1 cellular context compared by ENCODE assay signal in genomic region chrX:40012039-40012799, GRCh38.
TF ChIP-seq lines count a peak whose summit lies in the region.

No MANE protein-coding gene starts in this region.

TF ChIP-seq in HepG2, 621 proteins besides CTCF, POLR2A, EP300 and RAD21 (continued from another document and continues in another):
- no peak for TF ChIP-seq IRF1 (CRISPR knock-in tag; IDR thresholded peaks at IDR 0.05; ENCODE audit: low read depth)
- peak; percentile 19; the same call in 1 of the 2 replicates for TF ChIP-seq TFDP2 (CRISPR knock-in tag; IDR thresholded peaks at IDR 0.05)
- TF ChIP-seq PLSCR1 (CRISPR knock-in tag; IDR thresholded peaks at IDR 0.05; ENCODE audit: borderline replicate concordance): no peak
- peak; percentile 93 for TF ChIP-seq AGO2 (optimal IDR thresholded peaks at IDR 0.05; ENCODE audit: low read depth, low read length)
- peak; percentile 63; the same call in 1 of the 2 replicates for TF ChIP-seq ZNF546 (CRISPR knock-in tag; conservative IDR thresholded peaks at IDR 0.05)
- no peak for TF ChIP-seq SRSF4 (IDR thresholded peaks at IDR 0.05; ENCODE audit: low read depth, low read length, poor library complexity, severe bottlenecking)
- TF ChIP-seq BCL6 (CRISPR knock-in tag; IDR thresholded peaks at IDR 0.05): peak; percentile 15; the same call in 1 of the 2 replicates
- no peak for TF ChIP-seq PCBP1 (IDR thresholded peaks at IDR 0.05; ENCODE audit: borderline replicate concordance, low read depth, low read length)
- no peak for TF ChIP-seq PHB2 (IDR thresholded peaks at IDR 0.05; ENCODE audit: partially characterized antibody)
- TF ChIP-seq ZNF143 (CRISPR knock-in tag; IDR thresholded peaks at IDR 0.05): no peak
- TF ChIP-seq NR3C1 (CRISPR knock-in tag; IDR thresholded peaks at IDR 0.05): no peak
- no peak for TF ChIP-seq HMGXB4 (CRISPR knock-in tag; IDR thresholded peaks at IDR 0.05; ENCODE audit: borderline replicate concordance in 1 of 2, low read depth in 1 of 2)
- no peak for TF ChIP-seq ZNF234 (CRISPR knock-in tag; conservative IDR thresholded peaks at IDR 0.05)
- no peak for TF ChIP-seq ZC3H4 (CRISPR knock-in tag; IDR thresholded peaks at IDR 0.05; ENCODE audit: borderline replicate concordance)
- no peak for TF ChIP-seq SYNCRIP (IDR thresholded peaks at IDR 0.05; ENCODE audit: insufficient read depth, low read depth, low read length)
- TF ChIP-seq HHEX (CRISPR knock-in tag; IDR thresholded peaks at IDR 0.05): no peak
- TF ChIP-seq ZBED4 (CRISPR knock-in tag; IDR thresholded peaks at IDR 0.05; ENCODE audit: borderline replicate concordance): no peak
- TF ChIP-seq GATAD1 (CRISPR knock-in tag; IDR thresholded peaks at IDR 0.05): no peak
- no peak for TF ChIP-seq CHD2 (IDR thresholded peaks at IDR 0.05; ENCODE audit: low read depth, low read length)
- TF ChIP-seq THAP8 (CRISPR knock-in tag; IDR thresholded peaks at IDR 0.05; ENCODE audit: borderline replicate concordance): no peak
- TF ChIP-seq ZBTB26 (CRISPR knock-in tag; IDR thresholded peaks at IDR 0.05; ENCODE audit: borderline replicate concordance): no peak
- no peak for TF ChIP-seq SMARCC2 (IDR thresholded peaks at IDR 0.05)
- peak; percentile 34; the same call in 1 of the 2 replicates for TF ChIP-seq FOXA3 (CRISPR knock-in tag; IDR thresholded peaks at IDR 0.05)
- no peak for TF ChIP-seq SOX6 (IDR thresholded peaks at IDR 0.05)
- TF ChIP-seq SOX6 (CRISPR knock-in tag; IDR thresholded peaks at IDR 0.05): peak; percentile 42
- no peak for TF ChIP-seq MXD4 (CRISPR knock-in tag; IDR thresholded peaks at IDR 0.05)
- no peak; the same call in 1 of the 2 replicates for TF ChIP-seq ZBTB10 (CRISPR knock-in tag; IDR thresholded peaks at IDR 0.05; ENCODE audit: borderline replicate concordance)
- TF ChIP-seq ZNF33B (CRISPR knock-in tag; IDR thresholded peaks at IDR 0.05): no peak
- TF ChIP-seq ZNF280D (CRISPR knock-in tag; IDR thresholded peaks at IDR 0.05): no peak
- 0 out of 2 replicates have a peak, but pooled peaks have one; percentile 5 for TF ChIP-seq ZNF333 (CRISPR knock-in tag; IDR thresholded peaks at IDR 0.05; ENCODE audit: borderline replicate concordance)
- TF ChIP-seq GPN1 (CRISPR knock-in tag; IDR thresholded peaks at IDR 0.05; ENCODE audit: borderline replicate concordance): no peak
- no peak for TF ChIP-seq MLX (CRISPR knock-in tag; IDR thresholded peaks at IDR 0.05)
- TF ChIP-seq ZBTB43 (CRISPR knock-in tag; conservative IDR thresholded peaks at IDR 0.05): no peak
- no peak for TF ChIP-seq NR1H2 (CRISPR knock-in tag; IDR thresholded peaks at IDR 0.05; ENCODE audit: borderline replicate concordance, low read depth)
- peak; percentile 6 for TF ChIP-seq ZNF18 (CRISPR knock-in tag; IDR thresholded peaks at IDR 0.05; ENCODE audit: insufficient replicate concordance)
- peak; percentile 13; the same call in 1 of the 2 replicates for TF ChIP-seq ZFP90 (CRISPR knock-in tag; IDR thresholded peaks at IDR 0.05; ENCODE audit: borderline replicate concordance)
